9 cellular contexts compared by ENCODE assay signal in genomic region chr11:72239296-72239848, GRCh38. TPM values are rescaled to one million over a fixed set of nuclear protein-coding genes. Genes with fewer than 3 reads are reported as not detected.
DNase-seq lines count a peak whose midpoint lies in the region; ATAC-seq and TF ChIP-seq lines count a peak whose summit lies in the region.
"Had no signal": no experiment of that assay in that cellular context is flagged by ENCODE, and none has a peak within 500 bp of the region (broad histone marks: within the 10 kb centered on the region; RNA-seq: fewer than 3 reads in every experiment).

No MANE protein-coding gene starts in this region.

- intact Hi-C loops in Caco-2 (cut with micrococcal nuclease; ENCODE audit: unreplicated experiment) = loop anchor here (1.0 to 5.0 kb wide), 4 partner anchors 16 to 215 kb away; partner anchors contain the start of genes CLPB and FOLR1

- H3K27ac ChIP-seq in HUES6 (ENCODE audit: low read depth, low read length) = no peak overlapping the region

- peaks cover 14% of the 10 kb centered on the region for H3K36me3 ChIP-seq in Caco-2 (ENCODE audit: control insufficient read depth, insufficient read depth, low read length)
- H3K36me3 ChIP-seq in HUES6 (ENCODE audit: control insufficient read depth, insufficient read depth, low read length) = peaks cover 34% of the 10 kb centered on the region
- peaks cover 19% of the 10 kb centered on the region for H3K36me3 ChIP-seq in iPS-15b (ENCODE audit: control insufficient read depth, insufficient read depth, low read length)

- H3K9ac ChIP-seq in HUES6 (ENCODE audit: low read length) = peak overlapping the region; percentile 54
- H3K9ac ChIP-seq in iPS-15b (ENCODE audit: low read depth, low read length) = no peak overlapping the region

- H3K27me3 Mint-ChIP-seq in Caco-2 (ENCODE audit: insufficient read depth, unreplicated experiment) = no peaks in the 10 kb centered on the region
- H3K27me3 Mint-ChIP-seq in activated naive CD8-positive, alpha-beta T cell treated with anti-CD3 and anti-CD28 coated beads for 36 hours = peaks cover 46% of the 10 kb centered on the region

- no peaks in the 10 kb centered on the region for H3K27me3 ChIP-seq in Caco-2 (replicated peaks; ENCODE audit: control insufficient read depth, insufficient read depth, low read length)
- H3K27me3 ChIP-seq in HUES6 (ENCODE audit: control insufficient read depth, insufficient read depth, low read length) = peaks cover 54% of the 10 kb centered on the region
- peaks cover 50% of the 10 kb centered on the region for H3K27me3 ChIP-seq in iPS-15b (ENCODE audit: control insufficient read depth, insufficient read depth, low read length)

- DNase-seq in Caco-2 (peak in 1 of 2 experiments; percentile 82), NCI-H2171 (lab: John Stamatoyannopoulos, UW) (no peak)
- DNase-seq in activated naive CD8-positive, alpha-beta T cell treated with anti-CD3 and anti-CD28 coated beads for 36 hours = no peak
- DNase-seq in stimulated activated effector memory CD8-positive, alpha-beta T cell treated with anti-CD3 and anti-CD28 coated beads, Interleukin-12 subunit alpha, Interleukin-12 subunit beta, amount 100 ng/mL, for 72 hours (ENCODE audit: low spot score in 2 of 2) = peak in 1 of 2 donors; percentile 56

- peaks cover 14% of the 10 kb centered on the region for H3K4me1 Mint-ChIP-seq in Caco-2 (ENCODE audit: low read depth, unreplicated experiment)
- H3K4me1 Mint-ChIP-seq in activated naive CD8-positive, alpha-beta T cell treated with anti-CD3 and anti-CD28 coated beads for 36 hours = peaks cover 21% of the 10 kb centered on the region
- H3K4me1 Mint-ChIP-seq in stimulated activated effector memory CD8-positive, alpha-beta T cell treated with anti-CD3 and anti-CD28 coated beads, Interleukin-12 subunit alpha, Interleukin-12 subunit beta, amount 100 ng/mL, for 72 hours = peaks cover 51% of the 10 kb centered on the region

- POLR2A ChIA-PET in Caco-2 (lab: Charles Lee) = interaction anchor here (1.0 to 1.6 kb wide), 2 partner anchors 16 to 129 kb away, joined by 3 to 6 read pairs; no protein-coding TSS in a partner anchor

- H3K4me3 Mint-ChIP-seq in Caco-2 (ENCODE audit: unreplicated experiment) = peak overlapping the region; percentile 73
- peak overlapping the region; percentile 48 for H3K4me3 Mint-ChIP-seq in activated naive CD8-positive, alpha-beta T cell treated with anti-CD3 and anti-CD28 coated beads for 36 hours
- H3K4me3 Mint-ChIP-seq in stimulated activated effector memory CD8-positive, alpha-beta T cell treated with anti-CD3 and anti-CD28 coated beads, Interleukin-12 subunit alpha, Interleukin-12 subunit beta, amount 100 ng/mL, for 72 hours = peak overlapping the region; percentile 57

- H3K9me3 ChIP-seq in Caco-2 (peaks cover 7% of the 10 kb centered on the region; the same call in 1 of the 2 replicates), HUES6 (ENCODE audit: control insufficient read depth, insufficient read depth, low read depth, low read length) (no peaks in the 10 kb centered on the region), iPS-15b (ENCODE audit: control insufficient read depth, insufficient read depth, low read length) (no peaks in the 10 kb centered on the region)

- no peak for ATAC-seq in stimulated activated effector memory CD8-positive, alpha-beta T cell treated with anti-CD3 and anti-CD28 coated beads, Interleukin-12 subunit alpha, Interleukin-12 subunit beta, amount 100 ng/mL, for 72 hours
- ATAC-seq in GM18511 (IDR thresholded peaks at IDR 0.05; ENCODE audit: unreplicated experiment) = no peak
- ATAC-seq in GM21576 (IDR thresholded peaks at IDR 0.05; ENCODE audit: unreplicated experiment) = no peak

- peak overlapping the region; percentile 72 for H3K27ac Mint-ChIP-seq in Caco-2 (ENCODE audit: unreplicated experiment)
- no peak overlapping the region for H3K27ac Mint-ChIP-seq in activated naive CD8-positive, alpha-beta T cell treated with anti-CD3 and anti-CD28 coated beads for 36 hours
- no peak overlapping the region for H3K27ac Mint-ChIP-seq in stimulated activated effector memory CD8-positive, alpha-beta T cell treated with anti-CD3 and anti-CD28 coated beads, Interleukin-12 subunit alpha, Interleukin-12 subunit beta, amount 100 ng/mL, for 72 hours

- BruUV-seq in Caco-2 (replicated peaks; lab: Mats Ljungman, UMichigan) = no TSS peak

- peaks cover 24% of the 10 kb centered on the region for H3K4me1 ChIP-seq in Caco-2
- peaks cover 33% of the 10 kb centered on the region for H3K4me1 ChIP-seq in HUES6 (ENCODE audit: control insufficient read depth, insufficient read depth, low read length)
- H3K4me1 ChIP-seq in iPS-15b (ENCODE audit: control insufficient read depth, insufficient read depth, low read length) = peaks cover 2% of the 10 kb centered on the region

- CTCF ChIA-PET in Caco-2 (lab: Charles Lee) = interaction anchor here (0.7 to 1.2 kb wide), 2 partner anchors 95 to 192 kb away, joined by 5 read pairs; no protein-coding TSS in a partner anchor

- H3K9me3 Mint-ChIP-seq in Caco-2 (ENCODE audit: unreplicated experiment) = peaks cover 8% of the 10 kb centered on the region
- H3K9me3 Mint-ChIP-seq in activated naive CD8-positive, alpha-beta T cell treated with anti-CD3 and anti-CD28 coated beads for 36 hours = no peaks in the 10 kb centered on the region
- H3K9me3 Mint-ChIP-seq in stimulated activated effector memory CD8-positive, alpha-beta T cell treated with anti-CD3 and anti-CD28 coated beads, Interleukin-12 subunit alpha, Interleukin-12 subunit beta, amount 100 ng/mL, for 72 hours = no peaks in the 10 kb centered on the region

- peaks cover 57% of the 10 kb centered on the region for H3K36me3 Mint-ChIP-seq in Caco-2 (ENCODE audit: insufficient read depth, unreplicated experiment)
- H3K36me3 Mint-ChIP-seq in activated naive CD8-positive, alpha-beta T cell treated with anti-CD3 and anti-CD28 coated beads for 36 hours = peaks cover 2% of the 10 kb centered on the region
- peaks cover 24% of the 10 kb centered on the region for H3K36me3 Mint-ChIP-seq in stimulated activated effector memory CD8-positive, alpha-beta T cell treated with anti-CD3 and anti-CD28 coated beads, Interleukin-12 subunit alpha, Interleukin-12 subunit beta, amount 100 ng/mL, for 72 hours

- peak overlapping the region; percentile 33 for H3K4me3 ChIP-seq in Caco-2 (ENCODE audit: low read depth, low read length)
- peak overlapping the region; percentile 47 for H3K4me3 ChIP-seq in HUES6 (ENCODE audit: low read depth, low read length)
- peak overlapping the region; percentile 65 for H3K4me3 ChIP-seq in iPS-15b (ENCODE audit: low read depth, low read length)

- TF ChIP-seq CTCF in Caco-2 (IDR thresholded peaks at IDR 0.05; ENCODE audit: insufficient read depth in 1 of 2, low read depth in 1 of 2, low read length in 1 of 2, severe bottlenecking in 1 of 2, unreplicated experiment in 1 of 2) = no peak

RNA-seq across cellular contexts. Expression of gene PHOX2A, which starts 4.6 kb away (rescaled TPM):
- total RNA-seq in Caco-2 (2022) = not detected in 2 replicates
- not detected for total RNA-seq in activated naive CD8-positive, alpha-beta T cell treated with anti-CD3 and anti-CD28 coated beads for 36 hours
- total RNA-seq: lung microvascular endothelial cell had no signal

RNA-seq across cellular contexts. Expression of gene INPPL1, which starts 14.8 kb away (rescaled TPM):
- 393 and 396 TPM in 2 replicates for total RNA-seq in Caco-2 (2022)
- 10 to 100 TPM; 69.5 to 71.2 TPM for total RNA-seq in activated naive CD8-positive, alpha-beta T cell treated with anti-CD3 and anti-CD28 coated beads for 36 hours

RNA-seq across cellular contexts. Expression of gene FOLR2, which starts 22.8 kb away (rescaled TPM):
- not detected in 2 replicates for total RNA-seq in Caco-2 (2022)
- not detected for total RNA-seq in activated naive CD8-positive, alpha-beta T cell treated with anti-CD3 and anti-CD28 coated beads for 36 hours
- total RNA-seq: lung microvascular endothelial cell had no signal

RNA-seq across cellular contexts. Expression of gene FOLR1, which starts 47.4 kb away (rescaled TPM):
- 65.9 and 93.4 TPM in 2 replicates for total RNA-seq in Caco-2 (2022)
- total RNA-seq in activated naive CD8-positive, alpha-beta T cell treated with anti-CD3 and anti-CD28 coated beads for 36 hours = not detected
- total RNA-seq: lung microvascular endothelial cell had no signal
